ENCODE assay signal across 12 cellular contexts in genomic region chr14:102502571-102502970, GRCh38. TPM values are rescaled to one million over a fixed set of nuclear protein-coding genes. Genes with fewer than 3 reads are reported as not detected.
DNase-seq lines count a peak whose midpoint lies in the region; ATAC-seq and TF ChIP-seq lines count a peak whose summit lies in the region.
"Had no signal": no experiment of that assay in that cellular context is flagged by ENCODE, and none has a peak within 500 bp of the region (broad histone marks: within the 10 kb centered on the region; RNA-seq: fewer than 3 reads in every experiment).

No MANE protein-coding gene starts in this region.

- peak overlapping the region; percentile 52 for H3K9ac ChIP-seq in SK-N-MC (ENCODE audit: insufficient read length)

- H3K36me3 ChIP-seq in right atrium auricular region: peaks cover 25% of the 10 kb centered on the region
- H3K36me3 ChIP-seq in SK-N-MC (ENCODE audit: insufficient read depth, low read length): peaks cover 7% of the 10 kb centered on the region; the same call in 1 of the 2 replicates
- H3K36me3 ChIP-seq in psoas muscle (ENCODE audit: insufficient read depth in 1 of 2, low read depth in 1 of 2): peaks cover 0 to 31% of the 10 kb centered on the region in 2 donors

- H3K4me1 ChIP-seq in right atrium auricular region (peaks cover 0 to 56% of the 10 kb centered on the region in 2 donors), psoas muscle (peaks cover 68% of the 10 kb centered on the region)
- H3K4me1 ChIP-seq: A549 had no signal

- TF ChIP-seq CTCF in right atrium auricular region (IDR thresholded peaks at IDR 0.05): no peak
- TF ChIP-seq CTCF in psoas muscle (IDR thresholded peaks at IDR 0.05): no peak

- H3K9me3 ChIP-seq in right atrium auricular region (no peaks in the 10 kb centered on the region), SK-N-MC (ENCODE audit: low read depth, low read length) (no peaks in the 10 kb centered on the region), psoas muscle (no peaks in the 10 kb centered on the region)
- H3K9me3 ChIP-seq: A549 had no signal

- intact Hi-C loops in Right ventricle myocardium inferior (cut with DNase I) (no loop called here), psoas muscle (cut with DNase I) (no loop called here)

- H3K27ac ChIP-seq in right atrium auricular region: peak overlapping the region; percentile 82 to 93
- peak overlapping the region; percentile 98 for H3K27ac ChIP-seq in SK-N-MC
- H3K27ac ChIP-seq in psoas muscle: peak overlapping the region; percentile 90
- H3K27ac ChIP-seq: A549 had no signal

- H3K27me3 ChIP-seq in right atrium auricular region (no peaks in the 10 kb centered on the region), psoas muscle (ENCODE audit: insufficient read depth in 3 of 3, low read length in 2 of 3) (no peaks in the 10 kb centered on the region)

- ATAC-seq in Right ventricle myocardium inferior (no peak), psoas muscle (no peak), HG03354 (IDR thresholded peaks at IDR 0.05; ENCODE audit: poor library complexity, severe bottlenecking, unreplicated experiment) (no peak)
- ATAC-seq in stimulated activated naive CD8-positive, alpha-beta T cell treated with anti-CD3 and anti-CD28 coated beads, Interleukin-15, Interleukin-2, amounts not matched to agents 100 U/mL and 50 U/mL, for 24 hours: no peak
- ATAC-seq: A549 had no signal

- 93 to 95% (median 95%) methylated on average over 10 of the region's 10 CpGs for WGBS in psoas muscle, 3 donors

- DNase-seq in right atrium auricular region (ENCODE audit: low spot score) (no peak), Right ventricle myocardium inferior (ENCODE audit: missing footprints) (no peak), SK-N-MC (ENCODE audit: low read depth, low spot score) (no peak), psoas muscle (no peak), medulla oblongata (ENCODE audit: extremely low spot score) (no peak)
- no peak for DNase-seq in stimulated activated naive CD8-positive, alpha-beta T cell treated with anti-CD3 and anti-CD28 coated beads, Interleukin-15, Interleukin-2, amounts not matched to agents 100 U/mL and 50 U/mL, for 24 hours
- DNase-seq: DMS53, GF-D8, GOT3, H9 had no signal

- H3K4me3 ChIP-seq in right atrium auricular region (no peak overlapping the region), SK-N-MC (peak overlapping the region; percentile 64), psoas muscle (no peak overlapping the region)
- H3K4me3 ChIP-seq: A549 had no signal

RNA-seq across cellular contexts. Expression of gene ANKRD9, which starts 7.0 kb away (rescaled TPM):
- total RNA-seq in right atrium auricular region (100 to 1,000 TPM; 144 to 158 TPM), Right ventricle myocardium inferior (148 TPM), psoas muscle (100 to 1,000 TPM in 2 of 4 donors, 10 to 100 TPM in 2; 48.1 to 126 (median 98.0) TPM)
- polyA plus RNA-seq in psoas muscle: 10 to 100 TPM; 22.7 to 74.4 (median 36.6) TPM
